33 cellular contexts compared by ENCODE assay signal in the genomic region with DNA sequence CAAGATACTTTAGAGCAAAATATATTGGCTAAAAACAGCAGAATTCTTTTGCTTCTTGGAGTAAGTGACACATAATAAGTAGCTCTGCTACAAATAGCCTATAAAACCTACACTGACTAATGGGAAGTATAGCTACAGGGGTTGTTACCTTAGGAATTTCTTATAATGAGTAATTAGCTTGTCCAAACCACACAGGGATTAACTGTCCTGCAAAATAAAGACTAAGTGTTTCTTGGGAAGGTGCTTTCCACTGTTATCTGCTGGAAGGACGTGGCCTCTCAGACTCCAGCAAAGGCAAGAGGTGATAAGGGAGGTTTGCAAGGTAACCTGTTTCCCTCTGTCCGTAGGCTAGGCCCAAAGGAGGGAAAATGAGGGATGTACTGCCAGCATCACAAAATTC.
DNase-seq lines count a peak whose midpoint lies in the region; ATAC-seq and TF ChIP-seq lines count a peak whose summit lies in the region.
"Had no signal": no experiment of that assay in that cellular context is flagged by ENCODE, and none has a peak within 500 bp of the region (broad histone marks: within the 10 kb centered on the region; RNA-seq: fewer than 3 reads in every experiment).

No MANE protein-coding gene starts in this region.

- no peaks in the 10 kb centered on the region for H4K20me1 ChIP-seq in smooth muscle cell (ENCODE audit: low read depth)

- no peaks in the 10 kb centered on the region for H3K27me3 ChIP-seq in adipocyte (replicated peaks; ENCODE audit: control insufficient read depth, insufficient read depth, low read length)
- H3K27me3 ChIP-seq in foreskin keratinocyte = no peaks in the 10 kb centered on the region
- no peaks in the 10 kb centered on the region for H3K27me3 ChIP-seq in smooth muscle cell (ENCODE audit: low read depth)
- H3K27me3 ChIP-seq: BLaER1 treated with 17β-estradiol and CSF1 and Interleukin-3, amounts not matched to agents 10 nM and 100 nM; esophagus muscularis mucosa; gastrocnemius medialis; ovary; Peyer's patch; right lobe of liver had no signal

- 56% methylated on average over 2 of the region's 2 CpGs for WGBS in smooth muscle cell (ENCODE audit: low lambda C conversion rate)

- no peaks in the 10 kb centered on the region for H3F3A ChIP-seq in smooth muscle cell (ENCODE audit: low read depth)

- no peak overlapping the region for H3K4me2 ChIP-seq in smooth muscle cell
- H3K4me2 ChIP-seq: BLaER1 treated with 17β-estradiol and CSF1 and Interleukin-3, amounts not matched to agents 10 nM and 100 nM had no signal

- peak; percentile 11 for DNase-seq in HPDE6-E6E7 (ENCODE audit: extremely low spot score)
- peak; percentile 8 for DNase-seq in adipocyte (ENCODE audit: low read depth)
- peak; percentile 80 to 85 for DNase-seq in foreskin keratinocyte
- DNase-seq in renal cortical epithelial cell (ENCODE audit: low read depth) = peak; percentile 89
- no peak for DNase-seq in smooth muscle cell (lab: John Stamatoyannopoulos, UW; ENCODE audit: unreplicated experiment)
- DNase-seq in GM03348 (ENCODE audit: low spot score) = no peak
- no peak for DNase-seq in AG08395 (ENCODE audit: low spot score)
- DNase-seq: activated CD4-positive, CD25-positive, alpha-beta regulatory T cell; activated CD8-positive, alpha-beta memory T cell treated with anti-CD3 and anti-CD28 coated beads, Interleukin-2, amount 10 ng/mL, durations not matched to agents 7 days and 5 days; activated naive CD4-positive, alpha-beta T cell treated with Interleukin-2 at 50 U/mL for 16 hours; activated T-cell treated with anti-CD3 and anti-CD28 coated beads, Interleukin-2, amount 50 U/mL, for 72 hours; amniotic stem cell; COR-L47; DMS53; effector CD4-positive, alpha-beta T cell; gastrocnemius medialis; GF-D8; hypothalamus; lower lobe of right lung; mucosa of descending colon; NCI-H2081; NCI-H226; NCI-H69; ovary; Peyer's patch; right lobe of liver; stimulated activated CD4-positive, alpha-beta T cell treated with anti-CD3 and anti-CD28 coated beads, Interleukin-4, amount 100 ng/mL, for 4 hours; substantia nigra had no signal

- H3K9ac ChIP-seq in adipocyte (ENCODE audit: low read length) = no peak overlapping the region
- H3K9ac ChIP-seq in smooth muscle cell (ENCODE audit: low read depth) = no peak overlapping the region
- H3K9ac ChIP-seq: BLaER1 treated with 17β-estradiol and CSF1 and Interleukin-3, amounts not matched to agents 10 nM and 100 nM had no signal

- H3K4me1 ChIP-seq in adipocyte (ENCODE audit: control insufficient read depth, insufficient read depth, low read length) = no peaks in the 10 kb centered on the region
- H3K4me1 ChIP-seq in foreskin keratinocyte = peaks cover 27% of the 10 kb centered on the region
- H3K4me1 ChIP-seq in smooth muscle cell (ENCODE audit: low read depth) = no peaks in the 10 kb centered on the region
- H3K4me1 ChIP-seq: BLaER1 treated with 17β-estradiol and CSF1 and Interleukin-3, amounts not matched to agents 10 nM and 100 nM; esophagus muscularis mucosa; gastrocnemius medialis; lower lobe of right lung; Peyer's patch; right lobe of liver had no signal

- TF ChIP-seq CTCF in foreskin keratinocyte (conservative IDR thresholded peaks at IDR 0.05) (no peak), smooth muscle cell (IDR thresholded peaks at IDR 0.05; ENCODE audit: borderline replicate concordance, insufficient read depth, poor library complexity, severe bottlenecking) (no peak)

- no peaks in the 10 kb centered on the region for H3K36me3 ChIP-seq in adipocyte (ENCODE audit: control insufficient read depth, insufficient read depth, low read length, severe bottlenecking)
- no peaks in the 10 kb centered on the region for H3K36me3 ChIP-seq in smooth muscle cell (ENCODE audit: low read depth)
- H3K36me3 ChIP-seq: ovary, Peyer's patch had no signal

- H3K4me3 ChIP-seq in adipocyte (ENCODE audit: low read length) (no peak overlapping the region), smooth muscle cell (no peak overlapping the region)
- H3K4me3 ChIP-seq: BLaER1 treated with 17β-estradiol and CSF1 and Interleukin-3, amounts not matched to agents 10 nM and 100 nM; esophagus muscularis mucosa; gastrocnemius medialis; lower lobe of right lung; mucosa of descending colon; ovary; Peyer's patch; right lobe of liver had no signal

- ATAC-seq in foreskin keratinocyte (peak; percentile 98), GM21381 (IDR thresholded peaks at IDR 0.05; ENCODE audit: unreplicated experiment) (no peak)
- ATAC-seq: activated CD8-positive, alpha-beta memory T cell treated with anti-CD3 and anti-CD28 coated beads, Interleukin-2, amount 10 ng/mL, durations not matched to agents 7 days and 5 days; activated T-cell treated with anti-CD3 and anti-CD28 coated beads, Interleukin-2, amount 50 U/mL, for 72 hours; gastrocnemius medialis; lower lobe of right lung; natural killer cell treated with Interleukin-12 subunit alpha and Interleukin-12 subunit beta and Interleukin-15 and Interleukin-18, amount 100 ng/mL, for 72 hours; right lobe of liver; stimulated activated memory B cell treated with anti-CD40 and anti-IgM and Interleukin-4, amounts not matched to agents 10 μg/mL and 1 μg/mL and 100 μg/mL, for 72 hours had no signal

- H3K79me2 ChIP-seq in smooth muscle cell (ENCODE audit: low read depth) = no peaks in the 10 kb centered on the region

- H3K27ac ChIP-seq in foreskin keratinocyte (peak overlapping the region; percentile 38), smooth muscle cell (ENCODE audit: low read depth) (no peak overlapping the region)
- H3K27ac ChIP-seq: BLaER1 treated with 17β-estradiol and CSF1 and Interleukin-3, amounts not matched to agents 10 nM and 100 nM; esophagus muscularis mucosa; gastrocnemius medialis; lower lobe of right lung; ovary; Peyer's patch; right lobe of liver had no signal

- no peaks in the 10 kb centered on the region for H3K9me3 ChIP-seq in adipocyte (ENCODE audit: control insufficient read depth, low read length)
- H3K9me3 ChIP-seq in smooth muscle cell (replicated peaks; ENCODE audit: low read depth) = no peaks in the 10 kb centered on the region
- H3K9me3 ChIP-seq: esophagus muscularis mucosa, gastrocnemius medialis, lower lobe of right lung, mucosa of descending colon, ovary, Peyer's patch, right lobe of liver had no signal

- no peak overlapping the region for H2AFZ ChIP-seq in smooth muscle cell (ENCODE audit: low read depth)

Comparison
In these comparisons a context has a peak if more than half of its experiments do, and no peak if none do; other contexts are left out.
1. DNase-seq: peak in HPDE6-E6E7 (single experiment), adipocyte (single experiment), foreskin keratinocyte (2 of 2) and renal cortical epithelial cell (single experiment); none in smooth muscle cell (single experiment), GM03348 (single experiment) and AG08395 (single experiment).